Comparison of ENCODE assay signal across 10 cellular contexts in the genomic region with DNA sequence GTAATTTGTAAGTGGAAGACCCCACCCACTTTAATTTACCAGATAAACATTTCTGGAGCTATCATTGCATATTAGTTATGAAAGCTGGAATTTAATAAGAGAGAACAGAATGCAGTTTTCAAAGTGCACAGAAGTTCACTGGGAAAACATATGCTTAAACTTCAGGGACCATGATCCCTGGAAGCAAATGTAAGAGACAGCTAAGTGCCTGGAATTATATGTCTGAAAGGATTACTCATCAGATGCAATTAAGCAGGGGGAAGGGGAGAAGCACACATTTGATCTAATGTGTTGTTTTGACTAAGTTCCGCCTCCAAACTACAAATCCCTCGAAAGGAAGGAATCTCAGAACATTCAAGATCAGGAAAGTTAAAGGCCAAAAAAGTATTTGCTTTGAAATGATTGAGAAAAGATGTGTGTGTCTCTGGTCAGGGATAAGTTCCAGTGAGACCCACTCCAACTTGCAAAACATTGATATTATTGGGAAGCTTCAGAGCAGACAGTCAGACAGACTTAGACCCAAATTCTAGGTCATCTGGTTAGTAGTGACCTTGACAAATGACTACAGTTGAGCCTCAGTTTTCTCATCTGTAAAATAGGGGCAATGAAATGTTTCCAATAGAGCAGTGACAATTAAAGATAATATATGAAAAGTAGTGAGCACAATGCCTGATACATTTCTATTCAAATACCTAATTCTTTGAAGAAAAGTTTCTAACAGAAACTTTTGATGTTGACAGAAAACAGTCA.
A peak's percentile ranks its signal among the peaks of the same experiment; 100 is the strongest.
DNase-seq lines count a peak whose midpoint lies in the region; ATAC-seq, FAIRE-seq and TF ChIP-seq lines count a peak whose summit lies in the region.
"Had no signal": no experiment of that assay in that cellular context is flagged by ENCODE, and none has a peak within 500 bp of the region (broad histone marks: within the 10 kb centered on the region; RNA-seq: fewer than 3 reads in every experiment).

No MANE protein-coding gene starts in this region.

- WGBS in liver, result 83% methylated on average over 2 of the region's 2 CpGs
- WGBS in transverse colon (ENCODE audit: low coverage in 1 of 2), 2 donors, result 49% methylated on average over 2 of the region's 2 CpGs; no CpG with 5 or more reads in 1 of the 2 donors
- 63 to 90% (median 88%) methylated on average over 2 of the region's 2 CpGs for WGBS in small intestine, 3 donors

- no peak for ATAC-seq in stimulated activated effector memory CD8-positive, alpha-beta T cell treated with anti-CD3 and anti-CD28 coated beads, Interleukin-12 subunit alpha, Interleukin-12 subunit beta, amount 100 ng/mL, for 72 hours

- no peak for TF ChIP-seq EP300 in transverse colon (IDR thresholded peaks at IDR 0.05; ENCODE audit: low read depth)

- in situ Hi-C loops in transverse colon (cut with MboI; ENCODE audit: low pct_ligation_motif_present in 1 of 4, low pct_unique_long_range_greater_than_20kb in 1 of 4, low sequenced_read_pairs in 3 of 4), result no loop called here

- no peak for TF ChIP-seq RAD21 in liver (IDR thresholded peaks at IDR 0.05)

- no peak for DNase-seq in activated naive CD4-positive, alpha-beta T cell treated with anti-CD3 and anti-CD28 coated beads for 36 hours
- DNase-seq in activated naive CD4-positive, alpha-beta T cell (lab: John Stamatoyannopoulos, UW), result no peak
- DNase-seq in ascending aorta (ENCODE audit: low spot score in 2 of 2) (no peak), transverse colon (no peak), NOMO-1 treated with dmso at 0.1 percent for 144 hours (lab: John Stamatoyannopoulos, UW; ENCODE audit: unreplicated experiment) (no peak), small intestine (no peak)
- DNase-seq in stimulated activated effector memory CD8-positive, alpha-beta T cell treated with anti-CD3 and anti-CD28 coated beads, Interleukin-12 subunit alpha, Interleukin-12 subunit beta, amount 100 ng/mL, for 72 hours (ENCODE audit: low spot score in 2 of 2), result no peak
- DNase-seq: NCI-H1436 treated with DMSO at 0.1 percent for 48 hours had no signal

- no peaks in the 10 kb centered on the region for H3K27me3 ChIP-seq in ascending aorta
- no peaks in the 10 kb centered on the region for H3K27me3 ChIP-seq in liver (ENCODE audit: control insufficient read depth in 4 of 4, insufficient read depth in 4 of 4, low read length in 3 of 4)
- no peaks in the 10 kb centered on the region for H3K27me3 ChIP-seq in transverse colon
- no peaks in the 10 kb centered on the region for H3K27me3 ChIP-seq in small intestine (ENCODE audit: control insufficient read depth in 2 of 2, insufficient read depth in 2 of 2, low read length in 2 of 2)

- peaks cover 5 to 26% of the 10 kb centered on the region in 2 donors for H3K4me1 ChIP-seq in ascending aorta
- peaks cover 0 to 9% (median 1%) of the 10 kb centered on the region in 4 donors for H3K4me1 ChIP-seq in liver (ENCODE audit: control insufficient read depth in 4 of 4, insufficient read depth in 4 of 4, low read length in 3 of 4)
- H3K4me1 ChIP-seq in transverse colon, result peaks cover 0 to 22% (median 14%) of the 10 kb centered on the region in 4 donors
- H3K4me1 ChIP-seq in small intestine (ENCODE audit: control insufficient read depth in 2 of 2, insufficient read depth in 1 of 2, low read depth in 1 of 2, low read length in 1 of 2), result peaks cover 0 to 3% of the 10 kb centered on the region in 2 donors

- H3K36me3 ChIP-seq in ascending aorta (no peaks in the 10 kb centered on the region), liver (ENCODE audit: control insufficient read depth in 4 of 4, insufficient read depth in 3 of 4, low read depth in 1 of 4, low read length in 3 of 4) (no peaks in the 10 kb centered on the region), transverse colon (no peaks in the 10 kb centered on the region), small intestine (ENCODE audit: control insufficient read depth in 2 of 2, insufficient read depth in 2 of 2, low read length in 2 of 2) (no peaks in the 10 kb centered on the region)

- peak overlapping the region; percentile 24 for H3K27ac Mint-ChIP-seq in activated naive CD4-positive, alpha-beta T cell treated with anti-CD3 and anti-CD28 coated beads for 36 hours
- H3K27ac Mint-ChIP-seq in stimulated activated effector memory CD8-positive, alpha-beta T cell treated with anti-CD3 and anti-CD28 coated beads, Interleukin-12 subunit alpha, Interleukin-12 subunit beta, amount 100 ng/mL, for 72 hours, result no peak overlapping the region

- no peak for FAIRE-seq in small intestine (lab: Jason Lieb, UNC)

- CTCF ChIA-PET in activated naive CD4-positive, alpha-beta T cell treated with anti-CD3 and anti-CD28 coated beads for 36 hours (lab: Charles Lee), result no interaction called here

- TF ChIP-seq POLR2A in transverse colon (IDR thresholded peaks at IDR 0.05), result no peak

- peaks cover 0 to 13% of the 10 kb centered on the region in 2 donors for H3K9me3 ChIP-seq in ascending aorta
- H3K9me3 ChIP-seq in liver (ENCODE audit: control insufficient read depth in 4 of 4, low read length in 3 of 4), result no peaks in the 10 kb centered on the region
- H3K9me3 ChIP-seq in transverse colon, result no peaks in the 10 kb centered on the region
- no peaks in the 10 kb centered on the region for H3K9me3 ChIP-seq in small intestine (ENCODE audit: control insufficient read depth, low read depth)

- intact Hi-C loops in activated naive CD4-positive, alpha-beta T cell treated with anti-CD3 and anti-CD28 coated beads for 36 hours (cut with micrococcal nuclease), result loop anchor here (2.0 kb wide), 1 partner anchor 14 kb away; no protein-coding TSS in a partner anchor
- intact Hi-C loops in ascending aorta (cut with DNase I), result loop anchor here (1.0 to 2.0 kb wide), 2 partner anchors 40 to 54 kb away; no protein-coding TSS in a partner anchor
- intact Hi-C loops in transverse colon (cut with DNase I; ENCODE audit: low total_unique reads), result no loop called here

- H3K9me3 Mint-ChIP-seq in activated naive CD4-positive, alpha-beta T cell treated with anti-CD3 and anti-CD28 coated beads for 36 hours, result peaks cover 22% of the 10 kb centered on the region
- peaks cover 10% of the 10 kb centered on the region for H3K9me3 Mint-ChIP-seq in stimulated activated effector memory CD8-positive, alpha-beta T cell treated with anti-CD3 and anti-CD28 coated beads, Interleukin-12 subunit alpha, Interleukin-12 subunit beta, amount 100 ng/mL, for 72 hours

- H3K36me3 Mint-ChIP-seq in activated naive CD4-positive, alpha-beta T cell treated with anti-CD3 and anti-CD28 coated beads for 36 hours (ENCODE audit: low read depth), result peaks cover 14% of the 10 kb centered on the region
- H3K36me3 Mint-ChIP-seq in stimulated activated effector memory CD8-positive, alpha-beta T cell treated with anti-CD3 and anti-CD28 coated beads, Interleukin-12 subunit alpha, Interleukin-12 subunit beta, amount 100 ng/mL, for 72 hours, result no peaks in the 10 kb centered on the region

- H3K9ac ChIP-seq in liver (ENCODE audit: low read depth in 1 of 2, low read length in 2 of 2), result peak overlapping the region in 1 of 2 donors; percentile 29

- peaks cover 14% of the 10 kb centered on the region for H3K4me1 Mint-ChIP-seq in activated naive CD4-positive, alpha-beta T cell treated with anti-CD3 and anti-CD28 coated beads for 36 hours (ENCODE audit: low read depth)
- peaks cover 6% of the 10 kb centered on the region for H3K4me1 Mint-ChIP-seq in stimulated activated effector memory CD8-positive, alpha-beta T cell treated with anti-CD3 and anti-CD28 coated beads, Interleukin-12 subunit alpha, Interleukin-12 subunit beta, amount 100 ng/mL, for 72 hours
- H3K4me1 Mint-ChIP-seq: central memory CD8-positive, alpha-beta T cell had no signal

- H3K4me3 ChIP-seq in ascending aorta, result no peak overlapping the region
- no peak overlapping the region for H3K4me3 ChIP-seq in liver (ENCODE audit: low read depth in 1 of 3, low read length in 3 of 3)
- no peak overlapping the region for H3K4me3 ChIP-seq in transverse colon
- no peak overlapping the region for H3K4me3 ChIP-seq in small intestine (ENCODE audit: low read depth in 1 of 2, low read length in 2 of 2)

- no peak overlapping the region for H3K4me3 Mint-ChIP-seq in activated naive CD4-positive, alpha-beta T cell treated with anti-CD3 and anti-CD28 coated beads for 36 hours
- H3K4me3 Mint-ChIP-seq in stimulated activated effector memory CD8-positive, alpha-beta T cell treated with anti-CD3 and anti-CD28 coated beads, Interleukin-12 subunit alpha, Interleukin-12 subunit beta, amount 100 ng/mL, for 72 hours, result no peak overlapping the region
- H3K4me3 Mint-ChIP-seq: central memory CD8-positive, alpha-beta T cell had no signal

- TF ChIP-seq CTCF in ascending aorta (IDR thresholded peaks at IDR 0.05) (no peak), liver (IDR thresholded peaks at IDR 0.05; ENCODE audit: low read depth, low read length, missing input control) (no peak), transverse colon (IDR thresholded peaks at IDR 0.05) (no peak)

- peak overlapping the region; percentile 66 to 79 for H3K27ac ChIP-seq in ascending aorta
- H3K27ac ChIP-seq in liver (ENCODE audit: low read depth in 1 of 2, low read length in 2 of 2), result peak overlapping the region; percentile 45 to 69
- H3K27ac ChIP-seq in transverse colon, result peak overlapping the region; percentile 20 to 50 (median 38)
- no peak overlapping the region for H3K27ac ChIP-seq in small intestine (ENCODE audit: low read depth in 1 of 2, low read length in 1 of 2)

- H3K27me3 Mint-ChIP-seq in activated naive CD4-positive, alpha-beta T cell treated with anti-CD3 and anti-CD28 coated beads for 36 hours (ENCODE audit: low read depth), result no peaks in the 10 kb centered on the region

TF ChIP-seq in liver, 16 proteins besides CTCF, POLR2A, EP300 and RAD21 (continues in another document):
- TF ChIP-seq JUND (IDR thresholded peaks at IDR 0.05), result no peak
- no peak for TF ChIP-seq YY1 (IDR thresholded peaks at IDR 0.05)
- TF ChIP-seq RXRA (IDR thresholded peaks at IDR 0.05), result no peak

Comparison
In these comparisons a context has a peak if more than half of its experiments do, and no peak if none do; other contexts are left out.
1. H3K27ac ChIP-seq: peak in ascending aorta (2 of 2), liver (2 of 2) and transverse colon (4 of 4); none in small intestine (0 of 2).